Comparison of ENCODE assay signal across 14 cellular contexts in genomic region chr6:159104931-159105330, GRCh38.
DNase-seq lines count a peak whose midpoint lies in the region; ATAC-seq, FAIRE-seq and TF ChIP-seq lines count a peak whose summit lies in the region.
"Had no signal": no experiment of that assay in that cellular context is flagged by ENCODE, and none has a peak within 500 bp of the region (broad histone marks: within the 10 kb centered on the region; RNA-seq: fewer than 3 reads in every experiment).

No MANE protein-coding gene starts in this region.

- no peak overlapping the region for H3K23ac ChIP-seq in mesendoderm (ENCODE audit: low read length)

- no peak overlapping the region for H3K56ac ChIP-seq in mesendoderm (ENCODE audit: low read length)

- no peak overlapping the region for H3K9ac ChIP-seq in mesendoderm (ENCODE audit: low read length)

- TF ChIP-seq CTCF in activated B cell treated with CpG ODN at 0.5 μM for 24 hours (IDR thresholded peaks at IDR 0.05) = no peak

- no peak overlapping the region for H2BK15ac ChIP-seq in mesendoderm (replicated peaks; ENCODE audit: low read depth)

- H3K36me3 ChIP-seq in mesendoderm (ENCODE audit: control insufficient read depth, insufficient read depth, low read length) = no peaks in the 10 kb centered on the region

- no peak overlapping the region for H3K4me2 ChIP-seq in mesendoderm (ENCODE audit: low read length)

- no peak overlapping the region for H3K27ac ChIP-seq in mesendoderm (ENCODE audit: low read depth, low read length)
- H3K27ac ChIP-seq: 22Rv1 had no signal

- H3K79me1 ChIP-seq in mesendoderm (ENCODE audit: low read length) = no peaks in the 10 kb centered on the region

- H3K4me1 Mint-ChIP-seq in activated B cell treated with CpG ODN at 0.5 μM for 24 hours = peaks cover 91% of the 10 kb centered on the region

- intact Hi-C loops in activated B cell treated with CpG ODN at 0.5 μM for 24 hours (cut with micrococcal nuclease) = loop anchor here (1.0 to 5.0 kb wide), 7 partner anchors 29 to 458 kb away; partner anchors contain the start of gene EZR

- peak; percentile 33 for FAIRE-seq in GM19239 (lab: Jason Lieb, UNC)
- FAIRE-seq: HTR-8/SVneo had no signal

- no peaks in the 10 kb centered on the region for H3K4me1 ChIP-seq in mesendoderm (ENCODE audit: control insufficient read depth, low read depth, low read length)

- peak overlapping the region; percentile 98 for H3K27ac Mint-ChIP-seq in activated B cell treated with CpG ODN at 0.5 μM for 24 hours
- H3K27ac Mint-ChIP-seq: type B pancreatic cell had no signal

- no peak overlapping the region for H4K8ac ChIP-seq in mesendoderm (ENCODE audit: low read depth, low read length)

- CTCF ChIA-PET in activated B cell treated with CpG ODN at 0.5 μM for 24 hours (lab: Charles Lee) = interaction anchor here (1.1 to 8.1 kb wide), 20 partner anchors 10 to 312 kb away, joined by 3 to 205 read pairs (median 10); partner anchors contain the start of genes RSPH3 and TAGAP

- no CpG with 5 or more reads among the region's 5 CpGs for WGBS in mesendoderm (ENCODE audit: extremely low coverage, insufficient coverage, low lambda C conversion rate)

- H3K4me3 Mint-ChIP-seq in activated B cell treated with CpG ODN at 0.5 μM for 24 hours = peak overlapping the region; percentile 67
- H3K4me3 Mint-ChIP-seq: type B pancreatic cell had no signal

- no peaks in the 10 kb centered on the region for H3K9me3 Mint-ChIP-seq in activated B cell treated with CpG ODN at 0.5 μM for 24 hours
- H3K9me3 Mint-ChIP-seq: type B pancreatic cell had no signal

- DNase-seq in DMS 273 (lab: John Stamatoyannopoulos, UW; ENCODE audit: unreplicated experiment) (peak; percentile 50), DMS 273 treated with DMSO at 0.1 percent for 48 hours (lab: John Stamatoyannopoulos, UW) (no peak), GM19239 (ENCODE audit: insufficient read length, low spot score) (no peak), activated B cell treated with CpG ODN at 0.5 μM for 24 hours (peak; percentile 55), mesendoderm (peak; percentile 23), AML-193 (lab: John Stamatoyannopoulos, UW) (no peak)
- DNase-seq: effector CD4-positive, alpha-beta T cell; GDM1; NCI-H446 treated with DMSO at 0.1 percent for 48 hours had no signal

- H3K18ac ChIP-seq in mesendoderm (ENCODE audit: low read length) = no peak overlapping the region

- H3K27me3 Mint-ChIP-seq in activated B cell treated with CpG ODN at 0.5 μM for 24 hours = no peaks in the 10 kb centered on the region

- H3K79me2 ChIP-seq in mesendoderm (ENCODE audit: control insufficient read depth, insufficient read depth, low read length) = no peaks in the 10 kb centered on the region

- no peaks in the 10 kb centered on the region for H3K36me3 Mint-ChIP-seq in activated B cell treated with CpG ODN at 0.5 μM for 24 hours (ENCODE audit: low read depth)
- H3K36me3 Mint-ChIP-seq: type B pancreatic cell had no signal

- no peak overlapping the region for H2AK5ac ChIP-seq in mesendoderm (ENCODE audit: low read length)

- ATAC-seq in activated B cell treated with CpG ODN at 0.5 μM for 24 hours (ENCODE audit: low read depth) (peak; percentile 57), GM19328 (IDR thresholded peaks at IDR 0.05; ENCODE audit: unreplicated experiment) (no peak)
- ATAC-seq in activated CD4-positive, CD25-positive, alpha-beta regulatory T cell treated with anti-CD3 and anti-CD28 coated beads, Interleukin-2, amount 50 U/mL, for 24 hours = no peak

- no peak overlapping the region for H3K4me3 ChIP-seq in mesendoderm (ENCODE audit: low read length)

- no peak overlapping the region for H4K5ac ChIP-seq in mesendoderm (ENCODE audit: low read length)

- H3K4ac ChIP-seq in mesendoderm (ENCODE audit: low read depth, low read length) = no peak overlapping the region

- no peak overlapping the region for H2BK120ac ChIP-seq in mesendoderm (ENCODE audit: low read depth, low read length)

- POLR2A ChIA-PET in activated B cell treated with CpG ODN at 0.5 μM for 24 hours (lab: Charles Lee) = interaction anchor here (0.5 to 20.1 kb wide), 18 partner anchors 10 to 638 kb away, joined by 3 to 1007 read pairs (median 12); partner anchors contain the start of genes RSPH3 and TAGAP

- H2BK5ac ChIP-seq in mesendoderm (ENCODE audit: low read length) = no peak overlapping the region

- no peaks in the 10 kb centered on the region for H3K27me3 ChIP-seq in mesendoderm (ENCODE audit: insufficient read depth, low read length, poor library complexity)

Comparison
In these comparisons a context has a peak if more than half of its experiments do, and no peak if none do; other contexts are left out.
1. DNase-seq: peak in DMS 273 (single experiment), activated B cell treated with CpG ODN at 0.5 μM for 24 hours (single experiment) and mesendoderm (single experiment); none in DMS 273 treated with DMSO at 0.1 percent for 48 hours (single experiment), GM19239 (single experiment) and AML-193 (0 of 2).